8 cellular contexts compared by ENCODE assay signal in genomic region chr5:893711-894110, GRCh38. TPM values are rescaled to one million over a fixed set of nuclear protein-coding genes. Genes with fewer than 3 reads are reported as not detected.
DNase-seq lines count a peak whose midpoint lies in the region; ATAC-seq and TF ChIP-seq lines count a peak whose summit lies in the region.

No MANE protein-coding gene starts in this region.

- no peaks in the 10 kb centered on the region for H3K9me3 Mint-ChIP-seq in activated naive CD8-positive, alpha-beta T cell (ENCODE audit: low read depth)

- H3K36me3 ChIP-seq in mucosa of descending colon (ENCODE audit: low read depth) (no peaks in the 10 kb centered on the region), gastroesophageal sphincter (peaks cover 0 to 27% of the 10 kb centered on the region in 2 donors)

- H3K36me3 Mint-ChIP-seq in activated naive CD8-positive, alpha-beta T cell: peaks cover 6% of the 10 kb centered on the region

- H3K9me3 ChIP-seq in mucosa of descending colon (no peaks in the 10 kb centered on the region), gastroesophageal sphincter (no peaks in the 10 kb centered on the region)

- peak overlapping the region; percentile 85 for H3K4me3 Mint-ChIP-seq in activated naive CD8-positive, alpha-beta T cell

- TF ChIP-seq CTCF in mucosa of descending colon (IDR thresholded peaks at IDR 0.05) (no peak), gastroesophageal sphincter (IDR thresholded peaks at IDR 0.05) (no peak)

- no peak for TF ChIP-seq EP300 in gastroesophageal sphincter (IDR thresholded peaks at IDR 0.05)

- H3K27ac Mint-ChIP-seq in activated naive CD8-positive, alpha-beta T cell: peak overlapping the region; percentile 16

- 70% methylated on average over 2 of the region's 9 CpGs; no CpG with 5 or more reads in 1 of the 2 donors for WGBS in gastroesophageal sphincter (ENCODE audit: low coverage in 1 of 2), 2 donors

- no peak overlapping the region for H3K27ac ChIP-seq in gastroesophageal sphincter

- intact Hi-C loops in mucosa of descending colon (cut with DNase I, micrococcal nuclease): no loop called here

- no peaks in the 10 kb centered on the region for H3K27me3 ChIP-seq in gastroesophageal sphincter

- DNase-seq in COR-L47 (lab: John Stamatoyannopoulos, UW) (peak; percentile 43), mucosa of descending colon (no peak), NCI-H187 (lab: John Stamatoyannopoulos, UW) (no peak)
- DNase-seq in Jurkat, Clone E6-1 (ENCODE audit: low read depth, low spot score): peak; percentile 36

- peak; percentile 10 for ATAC-seq in mucosa of descending colon
- ATAC-seq in gastroesophageal sphincter: no peak
- ATAC-seq in GM18870 (IDR thresholded peaks at IDR 0.05; ENCODE audit: unreplicated experiment): no peak
- ATAC-seq in HG03571 (IDR thresholded peaks at IDR 0.05; ENCODE audit: unreplicated experiment): no peak

- peaks cover 16% of the 10 kb centered on the region for H3K4me1 ChIP-seq in mucosa of descending colon (ENCODE audit: low read depth)
- peaks cover 0 to 34% (median 16%) of the 10 kb centered on the region in 3 donors for H3K4me1 ChIP-seq in gastroesophageal sphincter

- peak overlapping the region; percentile 96 for H3K4me3 ChIP-seq in Jurkat, Clone E6-1 (ENCODE audit: low read length)
- H3K4me3 ChIP-seq in mucosa of descending colon (no peak overlapping the region), gastroesophageal sphincter (no peak overlapping the region)

- peaks cover 15% of the 10 kb centered on the region for H3K4me1 Mint-ChIP-seq in activated naive CD8-positive, alpha-beta T cell (ENCODE audit: low read depth)

- H3K27me3 Mint-ChIP-seq in activated naive CD8-positive, alpha-beta T cell: no peaks in the 10 kb centered on the region

- TF ChIP-seq POLR2A in gastroesophageal sphincter (IDR thresholded peaks at IDR 0.05): no peak

RNA-seq across cellular contexts. Expression of gene TRIP13, which starts 1.0 kb away (rescaled TPM):
- 153 TPM for polyA plus RNA-seq in Jurkat, Clone E6-1 (2012; ENCODE audit: insufficient read depth, insufficient read length)
- total RNA-seq in mucosa of descending colon (1 to 10 TPM; 1.4 to 7.1 (median 2.1) TPM), gastroesophageal sphincter (1 to 10 TPM in 2 of 4 donors, under 1 TPM in 2; 0.13 to 3.6 (median 0.73) TPM)

RNA-seq across cellular contexts. Expression of gene BRD9, which starts 1.1 kb away (rescaled TPM):
- 98.8 TPM for polyA plus RNA-seq in Jurkat, Clone E6-1 (2012; ENCODE audit: insufficient read depth, insufficient read length)
- total RNA-seq in mucosa of descending colon: 10 to 100 TPM; 30.8 to 46.5 (median 36.7) TPM
- 10 to 100 TPM; 22.3 to 38.5 (median 28.4) TPM for total RNA-seq in gastroesophageal sphincter

RNA-seq across cellular contexts. Expression of gene ZDHHC11, which starts 42.9 kb away (rescaled TPM):
- 4.1 TPM for polyA plus RNA-seq in Jurkat, Clone E6-1 (2012; ENCODE audit: insufficient read depth, insufficient read length)
- total RNA-seq in mucosa of descending colon (10 to 100 TPM in 1 of 3 donors, 1 to 10 TPM in 2; 4.6 to 11.1 (median 7.0) TPM), gastroesophageal sphincter (10 to 100 TPM in 2 of 4 donors, 1 to 10 TPM in 2; 2.3 to 19.1 (median 7.4) TPM)

Comparison
In these comparisons a context has a peak if more than half of its experiments do, and no peak if none do; other contexts are left out.
1. DNase-seq: peak in COR-L47 (single experiment) and Jurkat, Clone E6-1 (single experiment); none in mucosa of descending colon (0 of 3) and NCI-H187 (0 of 2).